In the genomic region with DNA sequence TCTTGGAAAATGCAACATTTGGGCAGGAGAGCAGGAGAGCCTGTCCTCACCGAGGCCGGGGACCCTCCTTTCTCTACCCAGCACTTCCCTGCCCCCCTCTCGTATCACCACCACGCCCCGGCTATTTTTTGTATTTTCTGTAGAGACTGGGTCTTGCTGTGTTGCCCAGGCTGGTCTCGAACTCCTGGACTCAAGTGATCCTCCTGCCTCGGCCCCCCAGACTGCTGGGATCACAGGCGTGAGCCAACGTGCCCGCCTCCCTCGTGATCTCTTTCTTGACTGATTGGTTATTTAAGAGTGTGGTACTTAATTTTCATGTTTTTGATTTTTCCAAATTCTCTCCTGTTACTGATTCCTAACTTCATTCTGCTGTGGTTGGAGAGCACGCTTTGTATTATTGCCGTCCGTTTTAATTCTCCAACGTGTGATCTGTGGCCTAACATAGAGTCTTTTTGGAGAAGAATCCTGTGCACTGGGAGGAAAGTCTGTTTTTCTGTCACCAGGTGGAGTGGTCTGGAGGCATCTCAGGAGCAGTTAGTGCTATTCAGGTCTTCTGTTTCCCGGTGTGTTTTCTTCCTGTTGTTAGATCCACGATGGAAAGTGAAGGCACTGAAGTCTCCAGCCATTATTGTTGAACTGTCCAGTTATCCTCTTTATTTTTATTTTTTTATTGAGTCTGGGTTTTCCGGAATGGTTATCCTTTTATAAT, we compare ENCODE assay signal across 1 cellular context.
TF ChIP-seq lines count a peak whose summit lies in the region.

No MANE protein-coding gene starts in this region.

TF ChIP-seq in HepG2, 621 proteins besides CTCF, POLR2A, EP300 and RAD21:
- TF ChIP-seq ZNF747 (CRISPR knock-in tag; IDR thresholded peaks at IDR 0.05; ENCODE audit: borderline replicate concordance) (no peak), ZNF121 (CRISPR knock-in tag; IDR thresholded peaks at IDR 0.05) (0 out of 2 replicates have a peak, but pooled peaks have one; percentile 20)
- TF ChIP-seq, protein P1, sequence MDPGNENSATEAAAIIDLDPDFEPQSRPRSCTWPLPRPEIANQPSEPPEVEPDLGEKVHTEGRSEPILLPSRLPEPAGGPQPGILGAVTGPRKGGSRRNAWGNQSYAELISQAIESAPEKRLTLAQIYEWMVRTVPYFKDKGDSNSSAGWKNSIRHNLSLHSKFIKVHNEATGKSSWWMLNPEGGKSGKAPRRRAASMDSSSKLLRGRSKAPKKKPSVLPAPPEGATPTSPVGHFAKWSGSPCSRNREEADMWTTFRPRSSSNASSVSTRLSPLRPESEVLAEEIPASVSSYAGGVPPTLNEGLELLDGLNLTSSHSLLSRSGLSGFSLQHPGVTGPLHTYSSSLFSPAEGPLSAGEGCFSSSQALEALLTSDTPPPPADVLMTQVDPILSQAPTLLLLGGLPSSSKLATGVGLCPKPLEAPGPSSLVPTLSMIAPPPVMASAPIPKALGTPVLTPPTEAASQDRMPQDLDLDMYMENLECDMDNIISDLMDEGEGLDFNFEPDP (CRISPR knock-in tag; conservative IDR thresholded peaks at IDR 0.05), result 0 out of 2 replicates have a peak, but pooled peaks have one; percentile 78
- TF ChIP-seq, protein P2, sequence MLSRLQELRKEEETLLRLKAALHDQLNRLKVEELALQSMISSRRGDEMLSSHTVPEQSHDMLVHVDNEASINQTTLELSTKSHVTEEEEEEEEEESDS (CRISPR knock-in tag; IDR thresholded peaks at IDR 0.05; ENCODE audit: borderline replicate concordance), result no peak
